Comparison of ENCODE assay signal across 10 cellular contexts in the genomic region with DNA sequence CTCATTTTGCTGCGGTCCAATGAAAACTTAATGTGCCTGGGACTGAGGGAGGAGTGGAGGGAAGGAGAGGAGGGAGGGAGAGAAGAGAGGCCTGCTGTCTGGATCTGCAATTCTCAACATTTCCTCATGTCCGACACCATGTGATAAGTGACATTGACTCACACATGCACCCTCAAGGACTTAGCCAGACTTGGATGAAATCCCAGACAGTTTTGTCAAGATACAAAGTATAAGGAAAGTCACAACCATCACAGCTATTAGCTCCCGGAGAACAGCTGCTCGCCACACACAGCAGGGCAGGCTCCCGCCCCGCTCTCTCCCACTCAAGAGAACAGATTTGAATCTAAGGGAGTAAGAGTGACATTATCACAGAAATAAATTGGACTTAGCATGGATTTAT. TPM values are rescaled to one million over a fixed set of nuclear protein-coding genes. Genes with fewer than 3 reads are reported as not detected.
A peak's percentile ranks its signal among the peaks of the same experiment; 100 is the strongest.
DNase-seq lines count a peak whose midpoint lies in the region; ATAC-seq lines count a peak whose summit lies in the region.
"Had no signal": no experiment of that assay in that cellular context is flagged by ENCODE, and none has a peak within 500 bp of the region (broad histone marks: within the 10 kb centered on the region; RNA-seq: fewer than 3 reads in every experiment).

No MANE protein-coding gene starts in this region.

- DNase-seq in NCI-H2029 (lab: John Stamatoyannopoulos, UW) (peak; percentile 26), NCI-H2029 treated with DMSO at 0.1 percent for 48 hours (lab: John Stamatoyannopoulos, UW) (no peak), dermis blood vessel endothelial cell (peak; percentile 68), mucosa of gallbladder (ENCODE audit: low spot score) (peak; percentile 67), NCI-H748 treated with DMSO at 0.1 percent for 48 hours (lab: John Stamatoyannopoulos, UW) (no peak), middle frontal gyrus (ENCODE audit: extremely low spot score, low spot score) (no peak), NCI-H1694 (lab: John Stamatoyannopoulos, UW) (no peak)
- DNase-seq: activated CD4-positive, CD25-positive, alpha-beta regulatory T cell treated with anti-CD3 and anti-CD28 coated beads, Interleukin-2, amount 50 U/mL, for 72 hours; MM.1S had no signal

- no peak for ATAC-seq in HG02973 (IDR thresholded peaks at IDR 0.05; ENCODE audit: unreplicated experiment)

RNA-seq across cellular contexts. Expression of a gene that starts 5.5 kb away (rescaled TPM):
- 15.3 and 16.3 TPM in 2 replicates for total RNA-seq in dermis blood vessel endothelial cell
- total RNA-seq in mucosa of gallbladder, result 30.0 TPM

RNA-seq across cellular contexts. Expression of a gene that starts 32.6 kb away (rescaled TPM):
- total RNA-seq in dermis blood vessel endothelial cell, result 186 and 260 TPM in 2 replicates
- total RNA-seq in mucosa of gallbladder, result 129 TPM

RNA-seq across cellular contexts. Expression of a gene that starts 55.4 kb away (rescaled TPM):
- total RNA-seq in dermis blood vessel endothelial cell (0.34 and 0.84 TPM in 2 replicates), mucosa of gallbladder (15.0 TPM)

Comparison
In these comparisons a context has a peak if more than half of its experiments do, and no peak if none do; other contexts are left out.
1. DNase-seq: peak in NCI-H2029 (single experiment), dermis blood vessel endothelial cell (single experiment) and mucosa of gallbladder (single experiment); none in NCI-H2029 treated with DMSO at 0.1 percent for 48 hours (single experiment), NCI-H748 treated with DMSO at 0.1 percent for 48 hours (single experiment), middle frontal gyrus (single experiment) and NCI-H1694 (single experiment).